In the genomic region with DNA sequence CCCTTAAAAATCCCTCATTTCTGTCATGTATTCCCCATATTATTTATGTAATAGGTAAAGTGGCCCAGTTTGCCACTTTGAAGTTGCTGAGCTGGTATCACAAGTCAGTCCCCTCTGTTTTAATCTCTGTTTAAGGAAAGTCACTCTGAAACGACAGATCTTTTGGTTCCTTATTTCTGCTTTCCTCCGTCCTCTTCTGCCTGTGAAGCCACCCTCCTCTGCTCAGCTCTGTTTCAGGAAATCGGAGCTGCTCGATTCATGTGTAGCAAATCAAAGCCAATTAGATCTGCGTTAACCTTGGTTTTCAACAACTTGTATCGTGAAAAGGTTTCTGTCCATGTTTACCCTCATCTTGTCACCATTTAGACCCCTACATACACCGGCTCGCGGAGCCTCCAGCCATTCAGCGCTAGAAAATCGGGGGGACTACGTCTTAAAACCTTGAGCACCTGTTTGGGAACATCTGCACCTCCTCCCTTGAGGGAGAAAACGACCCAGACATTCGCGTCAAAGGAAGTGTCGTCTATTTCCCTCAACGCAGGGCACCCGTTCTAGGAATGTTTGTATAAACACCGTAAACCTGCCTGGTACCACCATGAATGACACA, we compare ENCODE assay signal across 8 cellular contexts. TPM values are rescaled to one million over a fixed set of nuclear protein-coding genes. Genes with fewer than 3 reads are reported as not detected.
DNase-seq lines count a peak whose midpoint lies in the region; ATAC-seq, FAIRE-seq and TF ChIP-seq lines count a peak whose summit lies in the region.

No MANE protein-coding gene starts in this region.

- peaks cover 27% of the 10 kb centered on the region for H3K79me2 ChIP-seq in K562 (ENCODE audit: control insufficient read depth, insufficient read depth, low read length)

- ATAC-seq in HG02885 (IDR thresholded peaks at IDR 0.05; ENCODE audit: poor library complexity, unreplicated experiment) (peak; percentile 24), K562 (peak; percentile 5)

- CTCF ChIA-PET in K562 (lab: Yijun Ruan, JAX; ENCODE audit: low intra/inter-chr PET ratio): no interaction called here

- H3K4me1 ChIP-seq in K562 (replicated peaks in 1 of 2; ENCODE audit: control insufficient read depth in 2 of 2, insufficient read depth in 2 of 2, low read length in 2 of 2) (peaks cover 0 to 9% of the 10 kb centered on the region in 2 experiments; a peak in 3 of 5 replicates), kidney (ENCODE audit: control insufficient read depth in 1 of 2, insufficient read depth in 1 of 2, low read depth in 1 of 2, low read length in 2 of 2) (peaks cover 0 to 4% of the 10 kb centered on the region in 2 donors), subcutaneous abdominal adipose tissue (ENCODE audit: control insufficient read depth in 5 of 5, insufficient read depth in 5 of 5, low read length in 5 of 5) (peaks cover 0 to 26% (median 16%) of the 10 kb centered on the region in 5 donors)

- H2AFZ ChIP-seq in K562 (ENCODE audit: low read depth, low read length): peak overlapping the region; percentile 96

- intact Hi-C loops in K562 (cut with micrococcal nuclease): no loop called here
- intact Hi-C loops in kidney (cut with DNase I): no loop called here

- TF ChIP-seq EP300 in K562 (IDR thresholded peaks at IDR 0.05; ENCODE audit: low read length): no peak

- no peak for FAIRE-seq in K562 (lab: Jason Lieb, UNC)
- FAIRE-seq in kidney (lab: Jason Lieb, UNC): no peak

- no peaks in the 10 kb centered on the region for H4K20me1 ChIP-seq in K562 (replicated peaks; ENCODE audit: control insufficient read depth, insufficient read depth, low read length)

- H3K9me1 ChIP-seq in K562 (ENCODE audit: control insufficient read depth, insufficient read depth, low read length): no peaks in the 10 kb centered on the region

- H3K27me3 ChIP-seq in K562 (ENCODE audit: control insufficient read depth in 2 of 2, insufficient read depth in 2 of 2, low read length in 2 of 2) (no peaks in the 10 kb centered on the region; a peak in 1 of 5 replicates), subcutaneous abdominal adipose tissue (ENCODE audit: control insufficient read depth in 5 of 5, insufficient read depth in 4 of 5, low read length in 5 of 5) (peaks cover 0 to 2% (median 0%) of the 10 kb centered on the region in 5 donors)

- TF ChIP-seq CTCF in K562 (IDR thresholded peaks at IDR 0.05 in 2 of 3, conservative IDR thresholded peaks at IDR 0.05 in 1 of 3; ENCODE audit: insufficient read depth in 2 of 3, low read depth in 1 of 3, low read length in 3 of 3): no peak
- no peak for TF ChIP-seq CTCF in kidney (IDR thresholded peaks at IDR 0.05; ENCODE audit: borderline replicate concordance, extremely low read depth, insufficient read depth)

- WGBS in K562 (ENCODE audit: insufficient coverage, low coverage, missing lambda C conversion rate): 3% methylated on average over 19 of the region's 19 CpGs

- POLR2A ChIA-PET in K562 (lab: Yijun Ruan, JAX): interaction anchor here (0.5 kb wide), 1 partner anchor 33 kb away, joined by 4 read pairs; no protein-coding TSS in a partner anchor

- peak overlapping the region; percentile 83 for H3K4me3 ChIP-seq in K562
- H3K4me3 ChIP-seq in kidney (ENCODE audit: low read length in 2 of 2): peak overlapping the region; percentile 74 to 91
- H3K4me3 ChIP-seq in subcutaneous abdominal adipose tissue (ENCODE audit: low read depth in 1 of 5, low read length in 5 of 5): peak overlapping the region; percentile 85 to 93 (median 91)

- peak overlapping the region in 1 of 2 experiments; percentile 80; a peak in 2 of 4 replicates for H3K9ac ChIP-seq in K562 (ENCODE audit: insufficient read depth in 1 of 2, low read depth in 2 of 2, low read length in 2 of 2)
- peak overlapping the region; percentile 41 to 96 for H3K9ac ChIP-seq in kidney (ENCODE audit: low read length in 2 of 2)
- peak overlapping the region; percentile 68 to 83 (median 73) for H3K9ac ChIP-seq in subcutaneous abdominal adipose tissue (ENCODE audit: low read length in 5 of 5)

- peak overlapping the region; percentile 77 for H3K4me2 ChIP-seq in K562 (ENCODE audit: insufficient read depth, low read length)

- in situ Hi-C loops in K562 (cut with MboI): no loop called here

- H3K9me3 ChIP-seq in K562 (replicated peaks; ENCODE audit: control insufficient read depth, insufficient read depth, low read depth, low read length): no peaks in the 10 kb centered on the region
- H3K9me3 ChIP-seq in kidney (ENCODE audit: control insufficient read depth in 1 of 2, low read length in 2 of 2): no peaks in the 10 kb centered on the region
- H3K9me3 ChIP-seq in subcutaneous abdominal adipose tissue (ENCODE audit: control insufficient read depth in 5 of 5, low read length in 5 of 5): no peaks in the 10 kb centered on the region

- H3K27ac ChIP-seq in K562 (ENCODE audit: extremely low read depth, low read depth, low read length) (no peak overlapping the region), kidney (ENCODE audit: low read depth in 2 of 2, low read length in 2 of 2) (peak overlapping the region; percentile 93), subcutaneous abdominal adipose tissue (ENCODE audit: low read depth, low read length) (peak overlapping the region; percentile 73)

- peak; percentile 11 for DNase-seq in stimulated activated CD4-positive, alpha-beta T cell treated with anti-CD3 and anti-CD28 coated beads, Interleukin-4, amount 100 ng/mL, for 24 hours
- no peak for DNase-seq in stimulated activated CD4-positive, alpha-beta T cell treated with anti-CD3 and anti-CD28 coated beads, Interleukin-2, amount 100 ng/mL, for 24 hours
- DNase-seq in NCI-H345 (lab: John Stamatoyannopoulos, UW) (peak; percentile 42), K562 (ENCODE audit: extremely low read depth in 1 of 4, low spot score in 3 of 4) (peak in 1 of 4 experiments; percentile 3), kidney (no peak), amniotic stem cell (lab: John Stamatoyannopoulos, UW) (no peak)

- TF ChIP-seq POLR2A in K562 (conservative IDR thresholded peaks at IDR 0.05): no peak

- no peaks in the 10 kb centered on the region for H3K36me3 ChIP-seq in K562 (ENCODE audit: control insufficient read depth, insufficient read depth, low read length)
- H3K36me3 ChIP-seq in kidney (ENCODE audit: control insufficient read depth in 1 of 2, insufficient read depth in 2 of 2, low read length in 2 of 2): no peaks in the 10 kb centered on the region
- H3K36me3 ChIP-seq in subcutaneous abdominal adipose tissue (ENCODE audit: control insufficient read depth in 5 of 5, insufficient read depth in 5 of 5, low read length in 5 of 5): no peaks in the 10 kb centered on the region

- no peak for TF ChIP-seq RAD21 in K562 (CRISPR knock-in tag; conservative IDR thresholded peaks at IDR 0.05 in 1 of 2, IDR thresholded peaks at IDR 0.05 in 1 of 2)

- BruUV-seq in K562 (replicated peaks; lab: Mats Ljungman, UMichigan): no TSS peak

TF ChIP-seq in K562, 482 proteins besides CTCF, POLR2A, EP300 and RAD21 (continues in another document):
- TF ChIP-seq, protein P1, sequence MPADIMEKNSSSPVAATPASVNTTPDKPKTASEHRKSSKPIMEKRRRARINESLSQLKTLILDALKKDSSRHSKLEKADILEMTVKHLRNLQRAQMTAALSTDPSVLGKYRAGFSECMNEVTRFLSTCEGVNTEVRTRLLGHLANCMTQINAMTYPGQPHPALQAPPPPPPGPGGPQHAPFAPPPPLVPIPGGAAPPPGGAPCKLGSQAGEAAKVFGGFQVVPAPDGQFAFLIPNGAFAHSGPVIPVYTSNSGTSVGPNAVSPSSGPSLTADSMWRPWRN (IDR thresholded peaks at IDR 0.05; ENCODE audit: low read depth): no peak
- TF ChIP-seq FOXA3 (CRISPR knock-in tag; conservative IDR thresholded peaks at IDR 0.05 in 1 of 2, IDR thresholded peaks at IDR 0.05 in 1 of 2) (no peak), MED1 (CRISPR knock-in tag; IDR thresholded peaks at IDR 0.05; ENCODE audit: borderline replicate concordance) (no peak)

RNA-seq across cellular contexts. Expression of gene SC5D, which starts 0.6 kb away (rescaled TPM):
- total RNA-seq in K562 (2011; cell fraction: chromatin; rRNA removed; ENCODE audit: low replicate concordance): 49.8 and 77.7 TPM in 2 replicates
- total RNA-seq in K562 (2011; cell fraction: nucleolus; rRNA removed): 44.7 and 62.4 TPM in 2 replicates
- total RNA-seq in K562 (2011; cell fraction: nucleoplasm; rRNA removed): 83.0 and 88.7 TPM in 2 replicates
- total RNA-seq in K562 (2014; rRNA removed): 7.6 and 9.9 TPM in 2 replicates
- 18.0 and 20.3 TPM in 2 replicates for total RNA-seq in K562 (2014; rRNA removed; fragmentation: Illumina TruSeq; extraction: Trizol)
- 14.7 and 16.1 TPM in 2 replicates for total RNA-seq in K562 (2015; rRNA removed; fragmentation: Illumina TruSeq; extraction: Trizol)
- 12.0 and 13.8 TPM in 2 replicates for total RNA-seq in K562 (2021)
- 49.2 and 84.0 TPM in 2 replicates for polyA plus RNA-seq in K562 (2011; rRNA removed)
- 15.9 and 24.3 TPM in 2 replicates for polyA plus RNA-seq in K562 (2011; cell fraction: cytosol; rRNA removed)
- 22.4 and 29.3 TPM in 2 replicates for polyA plus RNA-seq in K562 (2011; cell fraction: nucleus; rRNA removed)
- 17.8 and 51.5 TPM in 2 replicates for polyA plus RNA-seq in K562 (2012)
- 19.5 and 23.9 TPM in 2 replicates for polyA plus RNA-seq in K562 (2014; fragmentation: Illumina TruSeq; extraction: Trizol)
- polyA plus RNA-seq in K562 (2014; fragmentation: Nextera tagmentation; extraction: Ambion mirVana): 10 to 100 TPM; 17.4 to 20.3 TPM
- polyA plus RNA-seq in K562 (2014; rRNA removed): 15.2 and 19.8 TPM in 2 replicates
- 41.8 and 79.6 TPM in 2 replicates for polyA minus RNA-seq in K562 (2011; rRNA and poly(A)+ RNA removed)
- 13.2 and 23.8 TPM in 2 replicates for polyA minus RNA-seq in K562 (2011; cell fraction: cytosol; rRNA and poly(A)+ RNA removed)
- 11.6 and 16.3 TPM in 2 replicates for polyA minus RNA-seq in K562 (2011; cell fraction: nucleus; rRNA and poly(A)+ RNA removed)
- total RNA-seq in kidney: 26.6 TPM
- 43.3 TPM for polyA plus RNA-seq in kidney (ENCODE audit: insufficient read depth, low read depth, low replicate concordance)

Comparison
In these comparisons a context has a peak if more than half of its experiments do, and no peak if none do; other contexts are left out.
1. DNase-seq: peak in stimulated activated CD4-positive, alpha-beta T cell treated with anti-CD3 and anti-CD28 coated beads, Interleukin-4, amount 100 ng/mL, for 24 hours (single experiment) and NCI-H345 (single experiment); none in stimulated activated CD4-positive, alpha-beta T cell treated with anti-CD3 and anti-CD28 coated beads, Interleukin-2, amount 100 ng/mL, for 24 hours (0 of 2), kidney (single experiment) and amniotic stem cell (single experiment).
2. Peak in every context shown above with its lines, with median percentiles within 50 percentile points of each other: H3K4me3 ChIP-seq.